In genomic region chr1:26020390-26020789, GRCh38 we compare ENCODE assay signal across 15 cellular contexts. TPM values are rescaled to one million over a fixed set of nuclear protein-coding genes. Genes with fewer than 3 reads are reported as not detected.
DNase-seq lines count a peak whose midpoint lies in the region; TF ChIP-seq lines count a peak whose summit lies in the region.
"Had no signal": no experiment of that assay in that cellular context is flagged by ENCODE, and none has a peak within 500 bp of the region (broad histone marks: within the 10 kb centered on the region; RNA-seq: fewer than 3 reads in every experiment).

No MANE protein-coding gene starts in this region.

- peaks cover 10% of the 10 kb centered on the region for H3K27me3 Mint-ChIP-seq in glutamatergic neuron (ENCODE audit: unreplicated experiment)
- peaks cover 12% of the 10 kb centered on the region for H3K27me3 Mint-ChIP-seq in activated T-helper 1 cell treated with anti-CD3 and anti-CD28 coated beads, Interleukin-12 subunit alpha, Interleukin-12 subunit beta, Interleukin-2, Interleukin-4 antibody, amounts not matched to agents 30 ng/mL and 10 ng/mL and 1 ng/mL, durations not matched to agents 14 hours and 24 hours and 36 hours (ENCODE audit: insufficient read depth)

- no peaks in the 10 kb centered on the region for H4K20me1 ChIP-seq in osteoblast (ENCODE audit: insufficient read depth, low read length)
- H4K20me1 ChIP-seq in SK-N-SH (ENCODE audit: insufficient read depth), result no peaks in the 10 kb centered on the region

- H3K36me3 ChIP-seq in osteoblast (ENCODE audit: insufficient read depth, low read length) (no peaks in the 10 kb centered on the region), SK-N-SH (replicated peaks in 1 of 2; ENCODE audit: control insufficient read depth in 1 of 2, insufficient read depth in 2 of 2, low read length in 1 of 2) (no peaks in the 10 kb centered on the region)
- H3K36me3 ChIP-seq: tibial artery had no signal

- POLR2A ChIA-PET in SK-N-SH (lab: Yijun Ruan, JAX), result no interaction called here

- H2AFZ ChIP-seq in osteoblast (ENCODE audit: low read length), result peak overlapping the region; percentile 56
- H2AFZ ChIP-seq in SK-N-SH (ENCODE audit: low read depth), result no peak overlapping the region

- no peak for TF ChIP-seq CTCF in glutamatergic neuron (IDR thresholded peaks at IDR 0.05; ENCODE audit: partially characterized antibody, unreplicated experiment)
- no peak for TF ChIP-seq CTCF in osteoblast (IDR thresholded peaks at IDR 0.05; ENCODE audit: extremely low read depth, low read depth, low read length)
- TF ChIP-seq CTCF in SK-N-SH (IDR thresholded peaks at IDR 0.05), result no peak

- no peaks in the 10 kb centered on the region for H3K9me3 Mint-ChIP-seq in glutamatergic neuron (ENCODE audit: unreplicated experiment)
- no peaks in the 10 kb centered on the region for H3K9me3 Mint-ChIP-seq in activated T-helper 1 cell treated with anti-CD3 and anti-CD28 coated beads, Interleukin-12 subunit alpha, Interleukin-12 subunit beta, Interleukin-2, Interleukin-4 antibody, amounts not matched to agents 30 ng/mL and 10 ng/mL and 1 ng/mL, durations not matched to agents 14 hours and 24 hours and 36 hours
- H3K9me3 Mint-ChIP-seq: activated CD4-positive, alpha-beta memory T cell treated with anti-CD3 and anti-CD28 coated beads for 36 hours had no signal

- H3K4me1 Mint-ChIP-seq in glutamatergic neuron (ENCODE audit: low read depth, unreplicated experiment), result peaks cover 24% of the 10 kb centered on the region
- H3K4me1 Mint-ChIP-seq in activated T-helper 1 cell treated with anti-CD3 and anti-CD28 coated beads, Interleukin-12 subunit alpha, Interleukin-12 subunit beta, Interleukin-2, Interleukin-4 antibody, amounts not matched to agents 30 ng/mL and 10 ng/mL and 1 ng/mL, durations not matched to agents 14 hours and 24 hours and 36 hours (ENCODE audit: low read depth), result peaks cover 11% of the 10 kb centered on the region

- no peaks in the 10 kb centered on the region for H3K36me3 Mint-ChIP-seq in glutamatergic neuron (ENCODE audit: unreplicated experiment)
- no peaks in the 10 kb centered on the region for H3K36me3 Mint-ChIP-seq in activated T-helper 1 cell treated with anti-CD3 and anti-CD28 coated beads, Interleukin-12 subunit alpha, Interleukin-12 subunit beta, Interleukin-2, Interleukin-4 antibody, amounts not matched to agents 30 ng/mL and 10 ng/mL and 1 ng/mL, durations not matched to agents 14 hours and 24 hours and 36 hours (ENCODE audit: low read depth)
- H3K36me3 Mint-ChIP-seq: activated CD4-positive, alpha-beta memory T cell treated with anti-CD3 and anti-CD28 coated beads for 36 hours had no signal

- H3K79me2 ChIP-seq in osteoblast (ENCODE audit: insufficient read depth, low read length) (peaks cover 17% of the 10 kb centered on the region), SK-N-SH (ENCODE audit: insufficient read depth) (no peaks in the 10 kb centered on the region)

- H3K27me3 ChIP-seq in osteoblast (ENCODE audit: insufficient read depth, low read length), result no peaks in the 10 kb centered on the region
- no peaks in the 10 kb centered on the region for H3K27me3 ChIP-seq in SK-N-SH (ENCODE audit: insufficient read depth)
- H3K27me3 ChIP-seq: tibial artery had no signal

- no peaks in the 10 kb centered on the region for H3F3A ChIP-seq in SK-N-SH (replicated peaks; ENCODE audit: insufficient read depth)

- H3K27ac ChIP-seq in angular gyrus (ENCODE audit: low read depth, low read length) (peak overlapping the region; percentile 7), osteoblast (ENCODE audit: low read depth, low read length) (peak overlapping the region; percentile 82), SK-N-SH (ENCODE audit: low read depth in 2 of 2, low read length in 1 of 2) (no peak overlapping the region)
- H3K27ac ChIP-seq: tibial artery had no signal

- TF ChIP-seq RAD21 in SK-N-SH (IDR thresholded peaks at IDR 0.05; ENCODE audit: low read length), result no peak

- intact Hi-C loops in posterior vena cava (cut with DNase I), result loop anchor here in 1 of 2 donors (1.0 to 10.0 kb wide), 2 partner anchors 21 to 896 kb away; no protein-coding TSS in a partner anchor
- intact Hi-C loops in activated T-helper 1 cell treated with anti-CD3 and anti-CD28 coated beads, Interleukin-12 subunit alpha, Interleukin-12 subunit beta, Interleukin-2, Interleukin-4 antibody, amounts not matched to agents 30 ng/mL and 10 ng/mL and 1 ng/mL, durations not matched to agents 14 hours and 24 hours and 36 hours (cut with micrococcal nuclease), result no loop called here

- H3K9ac ChIP-seq in SK-N-SH, result no peak overlapping the region

- H3K9me3 ChIP-seq in osteoblast (ENCODE audit: low read depth, low read length), result no peaks in the 10 kb centered on the region
- H3K9me3 ChIP-seq in SK-N-SH, result no peaks in the 10 kb centered on the region
- H3K9me3 ChIP-seq: tibial artery had no signal

- no peak for TF ChIP-seq EP300 in SK-N-SH (IDR thresholded peaks at IDR 0.05; ENCODE audit: borderline replicate concordance in 1 of 2, low read depth in 1 of 2, low read length in 1 of 2)

- H3K4me1 ChIP-seq in osteoblast (ENCODE audit: insufficient read depth, low read length) (peaks cover 81% of the 10 kb centered on the region), SK-N-SH (ENCODE audit: control insufficient read depth in 1 of 2, insufficient read depth in 2 of 2, low read depth in 1 of 2, low read length in 1 of 2) (peaks cover 8 to 49% of the 10 kb centered on the region in 2 experiments; a peak in 2 of 4 replicates)

- H3K9me2 ChIP-seq in SK-N-SH, result no peaks in the 10 kb centered on the region

- H3K4me3 ChIP-seq in osteoblast (ENCODE audit: insufficient read depth, low read length), result peak overlapping the region; percentile 69
- H3K4me3 ChIP-seq in SK-N-SH (ENCODE audit: low read depth in 2 of 2, low read length in 1 of 2), result no peak overlapping the region
- H3K4me3 ChIP-seq: tibial artery had no signal

- H3K4me2 ChIP-seq in osteoblast (ENCODE audit: insufficient read depth, low read length) (peak overlapping the region; percentile 80), SK-N-SH (no peak overlapping the region)

- peak overlapping the region; percentile 66 for H3K4me3 Mint-ChIP-seq in glutamatergic neuron (ENCODE audit: unreplicated experiment)
- no peak overlapping the region for H3K4me3 Mint-ChIP-seq in activated T-helper 1 cell treated with anti-CD3 and anti-CD28 coated beads, Interleukin-12 subunit alpha, Interleukin-12 subunit beta, Interleukin-2, Interleukin-4 antibody, amounts not matched to agents 30 ng/mL and 10 ng/mL and 1 ng/mL, durations not matched to agents 14 hours and 24 hours and 36 hours
- H3K4me3 Mint-ChIP-seq: activated CD4-positive, alpha-beta memory T cell treated with anti-CD3 and anti-CD28 coated beads for 36 hours had no signal

- DNase-seq in AG20443 (ENCODE audit: low spot score) (peak; percentile 71), glutamatergic neuron (no peak), osteoblast (ENCODE audit: insufficient read length, low spot score, missing footprints) (peak; percentile 93), SK-N-SH (no peak), posterior vena cava (ENCODE audit: low spot score) (no peak)
- no peak for DNase-seq in activated T-helper 1 cell treated with anti-CD3 and anti-CD28 coated beads, Interleukin-12 subunit alpha, Interleukin-12 subunit beta, Interleukin-2, Interleukin-4 antibody, amounts not matched to agents 30 ng/mL and 10 ng/mL and 1 ng/mL, durations not matched to agents 14 hours and 24 hours and 36 hours (ENCODE audit: low spot score)
- DNase-seq in stimulated activated CD4-positive, alpha-beta T cell treated with anti-CD3 and anti-CD28 coated beads, Interleukin-4, amount 100 ng/mL, for 24 hours, result no peak
- DNase-seq: activated CD4-positive, alpha-beta memory T cell treated with anti-CD3 and anti-CD28 coated beads for 36 hours; activated effector memory CD4-positive, alpha-beta T cell treated with anti-CD3 and anti-CD28 coated beads, Interleukin-2, amount 50 U/mL, for 16 hours; central memory CD4-positive, alpha-beta T cell; DMS 273 treated with DMSO at 0.1 percent for 48 hours; NCI-H187; tibial artery had no signal

- no peak overlapping the region for H3K27ac Mint-ChIP-seq in glutamatergic neuron (ENCODE audit: unreplicated experiment)
- no peak overlapping the region for H3K27ac Mint-ChIP-seq in activated T-helper 1 cell treated with anti-CD3 and anti-CD28 coated beads, Interleukin-12 subunit alpha, Interleukin-12 subunit beta, Interleukin-2, Interleukin-4 antibody, amounts not matched to agents 30 ng/mL and 10 ng/mL and 1 ng/mL, durations not matched to agents 14 hours and 24 hours and 36 hours
- H3K27ac Mint-ChIP-seq: activated CD4-positive, alpha-beta memory T cell treated with anti-CD3 and anti-CD28 coated beads for 36 hours had no signal

- WGBS in SK-N-SH (ENCODE audit: low lambda C conversion rate), result 72% methylated on average over 6 of the region's 6 CpGs

- CTCF ChIA-PET in SK-N-SH (lab: Yijun Ruan, JAX), result interaction anchor here (0.9 to 3.0 kb wide), 4 partner anchors 10 to 23 kb away, joined by 3 to 12 read pairs (median 6); partner anchors contain the start of gene PAFAH2

RNA-seq across cellular contexts. Expression of gene EXTL1, which starts 1.2 kb away (rescaled TPM):
- total RNA-seq in glutamatergic neuron (ENCODE audit: unreplicated experiment), result 2.6 TPM
- total RNA-seq in osteoblast, result 1.4 and 3.2 TPM in 2 replicates
- polyA plus RNA-seq in SK-N-SH (2012; rRNA removed), result 0.58 and 1.1 TPM in 2 replicates
- 0.33 and 0.51 TPM in 2 replicates for polyA plus RNA-seq in SK-N-SH (2012; cell fraction: cytosol; rRNA removed)
- polyA plus RNA-seq in SK-N-SH (2012; cell fraction: nucleus; rRNA removed), result 3.7 and 3.8 TPM in 2 replicates
- 1 to 10 TPM in 1 of 2 donors, not detected in 1; 1.7 TPM for total RNA-seq in posterior vena cava
- total RNA-seq in activated T-helper 1 cell treated with anti-CD3 and anti-CD28 coated beads, Interleukin-12 subunit alpha, Interleukin-12 subunit beta, Interleukin-2, Interleukin-4 antibody, amounts not matched to agents 30 ng/mL and 10 ng/mL and 1 ng/mL, durations not matched to agents 14 hours and 24 hours and 36 hours, result 0.05 TPM in 1 of 2 replicates, not detected in the other
- total RNA-seq: activated CD4-positive, alpha-beta memory T cell treated with anti-CD3 and anti-CD28 coated beads for 36 hours; esophagus mucosa had no signal

RNA-seq across cellular contexts. Expression of gene PAFAH2, which starts 22.5 kb away (rescaled TPM):
- total RNA-seq in glutamatergic neuron (ENCODE audit: unreplicated experiment) (6.3 TPM), osteoblast (6.5 and 6.9 TPM in 2 replicates), posterior vena cava (1 to 10 TPM; 7.2 to 7.7 TPM)
- polyA plus RNA-seq in SK-N-SH (2012; rRNA removed), result 10.8 and 16.0 TPM in 2 replicates
- polyA plus RNA-seq in SK-N-SH (2012; cell fraction: cytosol; rRNA removed), result 14.2 and 15.5 TPM in 2 replicates
- 10.1 and 13.5 TPM in 2 replicates for polyA plus RNA-seq in SK-N-SH (2012; cell fraction: nucleus; rRNA removed)
- total RNA-seq in activated T-helper 1 cell treated with anti-CD3 and anti-CD28 coated beads, Interleukin-12 subunit alpha, Interleukin-12 subunit beta, Interleukin-2, Interleukin-4 antibody, amounts not matched to agents 30 ng/mL and 10 ng/mL and 1 ng/mL, durations not matched to agents 14 hours and 24 hours and 36 hours, result 8.0 and 9.0 TPM in 2 replicates

RNA-seq across cellular contexts. Expression of gene SLC30A2, which starts 25.5 kb away (rescaled TPM):
- not detected for total RNA-seq in glutamatergic neuron (ENCODE audit: unreplicated experiment)
- not detected in 2 replicates for total RNA-seq in osteoblast
- polyA plus RNA-seq in SK-N-SH (2012; rRNA removed), result not detected in 2 replicates
- not detected in 2 replicates for polyA plus RNA-seq in SK-N-SH (2012; cell fraction: cytosol; rRNA removed)
- not detected in 2 replicates for polyA plus RNA-seq in SK-N-SH (2012; cell fraction: nucleus; rRNA removed)
- total RNA-seq in posterior vena cava, result not detected
- total RNA-seq in activated T-helper 1 cell treated with anti-CD3 and anti-CD28 coated beads, Interleukin-12 subunit alpha, Interleukin-12 subunit beta, Interleukin-2, Interleukin-4 antibody, amounts not matched to agents 30 ng/mL and 10 ng/mL and 1 ng/mL, durations not matched to agents 14 hours and 24 hours and 36 hours, result not detected in 2 replicates
- total RNA-seq: activated CD4-positive, alpha-beta memory T cell treated with anti-CD3 and anti-CD28 coated beads for 36 hours; esophagus mucosa had no signal

RNA-seq across cellular contexts. Expression of gene TRIM63, which starts 47.0 kb away (rescaled TPM):
- total RNA-seq in glutamatergic neuron (ENCODE audit: unreplicated experiment) (not detected), osteoblast (under 0.01 and 0.36 TPM in 2 replicates), posterior vena cava (1 to 10 TPM in 1 of 2 donors, under 1 TPM in 1; 0.29 to 1.2 TPM)
- not detected in 2 replicates for polyA plus RNA-seq in SK-N-SH (2012; rRNA removed)
- polyA plus RNA-seq in SK-N-SH (2012; cell fraction: cytosol; rRNA removed), result not detected in 2 replicates
- 0.02 TPM in 1 of 2 replicates, not detected in the other for polyA plus RNA-seq in SK-N-SH (2012; cell fraction: nucleus; rRNA removed)
- total RNA-seq in activated T-helper 1 cell treated with anti-CD3 and anti-CD28 coated beads, Interleukin-12 subunit alpha, Interleukin-12 subunit beta, Interleukin-2, Interleukin-4 antibody, amounts not matched to agents 30 ng/mL and 10 ng/mL and 1 ng/mL, durations not matched to agents 14 hours and 24 hours and 36 hours, result not detected in 2 replicates
- total RNA-seq: esophagus mucosa had no signal

Comparison
In these comparisons a context has a peak if more than half of its experiments do, and no peak if none do; other contexts are left out.
1. DNase-seq: peak in AG20443 (single experiment) and osteoblast (single experiment); none in glutamatergic neuron (single experiment), SK-N-SH (single experiment), posterior vena cava (single experiment), activated T-helper 1 cell treated with anti-CD3 and anti-CD28 coated beads, Interleukin-12 subunit alpha, Interleukin-12 subunit beta, Interleukin-2, Interleukin-4 antibody, amounts not matched to agents 30 ng/mL and 10 ng/mL and 1 ng/mL, durations not matched to agents 14 hours and 24 hours and 36 hours (single experiment) and stimulated activated CD4-positive, alpha-beta T cell treated with anti-CD3 and anti-CD28 coated beads, Interleukin-4, amount 100 ng/mL, for 24 hours (single experiment).
2. H3K27ac ChIP-seq: peak in angular gyrus (single experiment) and osteoblast (single experiment); none in SK-N-SH (0 of 2).